In the genomic region with DNA sequence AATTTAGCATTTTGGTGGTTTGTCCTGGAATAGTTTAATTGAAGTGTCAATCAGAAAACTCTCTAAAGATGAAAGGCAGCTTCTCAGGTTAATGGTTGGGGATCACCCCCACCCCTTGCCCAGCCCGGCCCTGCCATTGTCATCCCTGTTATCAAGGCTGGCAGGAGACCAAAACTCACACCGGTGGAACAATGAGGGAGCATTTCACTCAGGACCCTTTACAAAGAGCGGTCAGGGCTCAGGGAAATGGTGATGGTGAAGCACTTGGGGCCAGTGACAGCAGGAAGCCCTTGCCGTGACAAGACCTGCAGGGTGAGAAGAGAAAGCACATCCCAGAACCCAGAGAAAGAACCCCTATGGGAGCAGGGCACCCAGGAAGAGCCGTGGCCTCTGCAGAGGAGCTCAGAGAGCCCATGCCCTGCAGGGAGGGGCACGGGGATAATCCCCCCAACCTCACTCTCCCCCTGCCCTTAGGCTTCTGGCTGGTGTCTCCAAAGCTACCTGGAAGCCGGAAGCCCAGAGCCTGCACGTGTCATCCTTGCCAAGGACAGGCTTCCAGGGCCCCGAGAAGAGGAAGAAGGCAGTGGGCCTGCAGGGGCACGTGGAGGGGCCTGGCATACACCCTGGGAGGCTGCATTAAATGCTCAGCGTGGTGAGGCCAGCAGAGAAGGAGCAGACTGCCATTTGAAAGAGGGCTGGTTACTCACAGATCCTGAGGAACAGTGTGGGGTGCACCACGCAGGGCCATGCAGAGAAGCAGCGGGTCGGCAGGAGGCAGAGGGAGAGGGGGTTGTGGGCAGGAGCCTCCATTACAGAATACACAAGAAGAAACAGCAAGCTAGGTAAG, we compare ENCODE assay signal across 13 cellular contexts.
"Had no signal": no experiment of that assay in that cellular context is flagged by ENCODE, and none has a peak within 500 bp of the region (broad histone marks: within the 10 kb centered on the region; RNA-seq: fewer than 3 reads in every experiment).

No MANE protein-coding gene starts in this region.

- H3K4me1 ChIP-seq: esophagus squamous epithelium, foreskin keratinocyte, left ventricle myocardium inferior, testis had no signal

- H3K9me3 ChIP-seq: esophagus squamous epithelium, left ventricle myocardium inferior, ovary, testis had no signal

- ATAC-seq: foreskin keratinocyte had no signal

- H3K36me3 ChIP-seq: brain microvascular endothelial cell, esophagus squamous epithelium, left ventricle myocardium inferior, ovary had no signal

- H3K27ac ChIP-seq: brain microvascular endothelial cell, esophagus squamous epithelium, foreskin keratinocyte, left ventricle myocardium inferior, ovary, testis had no signal

- FAIRE-seq: islet of Langerhans had no signal

- H3K4me3 ChIP-seq: esophagus squamous epithelium, left ventricle myocardium inferior, ovary, testis had no signal

- DNase-seq: activated CD4-positive, alpha-beta memory T cell treated with anti-CD3 and anti-CD28 coated beads for 36 hours; activated CD4-positive, alpha-beta T cell treated with anti-CD3 and anti-CD28 coated beads for 1 hour; activated gamma-delta T cell; activated naive CD8-positive, alpha-beta T cell treated with anti-CD3 and anti-CD28 coated beads for 36 hours; activated T-cell treated with anti-CD3 and anti-CD28 coated beads, Interleukin-2, amount 50 U/mL, for 4 hours; brain microvascular endothelial cell; esophagus squamous epithelium; foreskin keratinocyte; left ventricle myocardium inferior; ovary; stimulated activated CD4-positive, alpha-beta T cell treated with anti-CD3 and anti-CD28 coated beads, Interleukin-4, amount 100 ng/mL, for 24 hours; testis had no signal

- H3K27me3 ChIP-seq: ovary, testis had no signal
